36 cellular contexts compared by ENCODE assay signal in genomic region chr3:123416173-123416572, GRCh38. TPM values are rescaled to one million over a fixed set of nuclear protein-coding genes. Genes with fewer than 3 reads are reported as not detected.
DNase-seq lines count a peak whose midpoint lies in the region; ATAC-seq and TF ChIP-seq lines count a peak whose summit lies in the region.
"Had no signal": no experiment of that assay in that cellular context is flagged by ENCODE, and none has a peak within 500 bp of the region (broad histone marks: within the 10 kb centered on the region; RNA-seq: fewer than 3 reads in every experiment).

No MANE protein-coding gene starts in this region.

- H3K9me3 ChIP-seq in heart right ventricle: no peaks in the 10 kb centered on the region
- no peaks in the 10 kb centered on the region for H3K9me3 ChIP-seq in right cardiac atrium (ENCODE audit: control insufficient read depth, low read length)
- no peaks in the 10 kb centered on the region for H3K9me3 ChIP-seq in skeletal muscle tissue (ENCODE audit: control insufficient read depth in 3 of 3, low read length in 3 of 3)
- no peaks in the 10 kb centered on the region for H3K9me3 ChIP-seq in uterus
- H3K9me3 ChIP-seq: psoas muscle, thyroid gland had no signal

- ATAC-seq in heart right ventricle (peak in 2 of 8 donors; percentile 15 to 32), Right ventricle myocardium inferior (no peak), right cardiac atrium (no peak)
- ATAC-seq: activated CD8-positive, alpha-beta memory T cell treated with anti-CD3 and anti-CD28 coated beads, Interleukin-2, amount 10 ng/mL, durations not matched to agents 7 days and 5 days; activated T-cell treated with anti-CD3 and anti-CD28 coated beads, Interleukin-2, amount 50 U/mL, for 4 hours; esophagus mucosa; foreskin keratinocyte; left colon had no signal

- WGBS in heart right ventricle, 2 donors: 64 to 65% methylated on average over 4 of the region's 4 CpGs
- WGBS in right cardiac atrium: 61% methylated on average over 4 of the region's 4 CpGs

- DNase-seq in heart right ventricle (no peak), Right ventricle myocardium inferior (ENCODE audit: missing footprints) (no peak), right cardiac atrium (no peak), uterus (no peak), iPS-NIHi11 (ENCODE audit: low spot score) (no peak), head of caudate nucleus (no peak)
- no peak for DNase-seq in stimulated activated CD4-positive, alpha-beta T cell treated with anti-CD3 and anti-CD28 coated beads, Interleukin-1b, Interleukin-23, amount 100 ng/mL, for 48 hours
- DNase-seq: activated CD4-positive, alpha-beta T cell treated with anti-CD3 and anti-CD28 coated beads, Interleukin-2, amount 50 U/mL, for 4 hours; activated CD8-positive, alpha-beta memory T cell treated with anti-CD3 and anti-CD28 coated beads, Interleukin-2, amount 10 ng/mL, durations not matched to agents 7 days and 5 days; activated gamma-delta T cell treated with Interleukin-2 at 50 U/mL for 16 hours; activated naive CD8-positive, alpha-beta T cell treated with anti-CD3 and anti-CD28 coated beads, Interleukin-2, amount 10 ng/mL, durations not matched to agents 7 days and 5 days; activated T-cell treated with anti-CD3 and anti-CD28 coated beads, Interleukin-2, amount 50 U/mL, for 4 hours; CD4-positive, CD25-positive, alpha-beta regulatory T cell; central memory CD4-positive, alpha-beta T cell; DND-41; endodermal cell; foreskin keratinocyte; GF-D8; HCEC 1CT; left colon; mesenchymal stem cell; MM.1S; NCI-H1417 treated with DMSO at 0.1 percent for 48 hours; NCI-H2081; NCI-H526 treated with DMSO at 0.1 percent for 48 hours; NK-92 treated with Interleukin-12 subunit alpha and Interleukin-12 subunit beta, amount 100 ng/mL, for 24 hours; PC-9; psoas muscle; SHP77; stimulated activated naive CD4-positive, alpha-beta T cell treated with Interleukin-2 at 50 U/mL for 16 hours; T-helper 2 cell; thyroid gland had no signal

- intact Hi-C loops in heart right ventricle (cut with DNase I) (loop anchor here in 1 of 10 donors (5.0 kb wide), 1 partner anchor 44 kb away; no protein-coding TSS in a partner anchor), Right ventricle myocardium inferior (cut with DNase I) (no loop called here), right cardiac atrium (cut with DNase I) (no loop called here), uterus (cut with DNase I; ENCODE audit: low total_unique reads) (no loop called here), head of caudate nucleus (cut with DNase I) (no loop called here)

- no peak for TF ChIP-seq CTCF in heart right ventricle (IDR thresholded peaks at IDR 0.05)
- TF ChIP-seq CTCF in uterus (IDR thresholded peaks at IDR 0.05): no peak

- no peaks in the 10 kb centered on the region for H3K36me3 ChIP-seq in heart right ventricle
- H3K36me3 ChIP-seq in skeletal muscle tissue (ENCODE audit: control insufficient read depth in 3 of 3, insufficient read depth in 3 of 3, low read length in 3 of 3): no peaks in the 10 kb centered on the region
- no peaks in the 10 kb centered on the region for H3K36me3 ChIP-seq in uterus
- H3K36me3 ChIP-seq: thyroid gland had no signal

- TF ChIP-seq POLR2A in uterus (IDR thresholded peaks at IDR 0.05): peak in 1 of 2 donors; percentile 6

- no peak overlapping the region for H3K9ac ChIP-seq in skeletal muscle tissue (ENCODE audit: low read depth in 1 of 3, low read length in 3 of 3)

- peak overlapping the region in 9 of 10 donors; percentile 72 to 92 (median 86) for H3K27ac ChIP-seq in heart right ventricle
- H3K27ac ChIP-seq in right cardiac atrium (ENCODE audit: low read length): peak overlapping the region; percentile 85
- H3K27ac ChIP-seq in skeletal muscle tissue (ENCODE audit: low read depth, low read length): peak overlapping the region; percentile 36
- H3K27ac ChIP-seq in uterus: peak overlapping the region; percentile 38 to 93
- H3K27ac ChIP-seq: foreskin keratinocyte, hepatocyte, PC-9, skin epidermis, thyroid gland had no signal

- peaks cover 36 to 99% (median 81%) of the 10 kb centered on the region in 9 donors for H3K4me1 ChIP-seq in heart right ventricle
- H3K4me1 ChIP-seq in right cardiac atrium (ENCODE audit: control insufficient read depth, insufficient read depth, low read length): peaks cover 14% of the 10 kb centered on the region
- H3K4me1 ChIP-seq in skeletal muscle tissue (ENCODE audit: control insufficient read depth in 3 of 3, insufficient read depth in 3 of 3, low read length in 3 of 3): peaks cover 5 to 8% (median 6%) of the 10 kb centered on the region in 3 donors
- H3K4me1 ChIP-seq in uterus: peaks cover 0 to 21% of the 10 kb centered on the region in 2 donors
- H3K4me1 ChIP-seq: foreskin keratinocyte, psoas muscle, thyroid gland had no signal

- H3K27me3 ChIP-seq in heart right ventricle (no peaks in the 10 kb centered on the region), right cardiac atrium (ENCODE audit: control insufficient read depth, insufficient read depth) (no peaks in the 10 kb centered on the region), skeletal muscle tissue (ENCODE audit: control insufficient read depth in 3 of 3, insufficient read depth in 3 of 3, low read length in 3 of 3) (peaks cover 0 to 10% (median 0%) of the 10 kb centered on the region in 3 donors), uterus (no peaks in the 10 kb centered on the region)
- H3K27me3 ChIP-seq: hepatocyte, thyroid gland had no signal

- H3K4me3 ChIP-seq in heart right ventricle (peak overlapping the region in 2 of 10 donors; percentile 13 to 20), right cardiac atrium (ENCODE audit: low read length) (no peak overlapping the region), skeletal muscle tissue (ENCODE audit: low read length in 3 of 3) (no peak overlapping the region), uterus (no peak overlapping the region)
- H3K4me3 ChIP-seq: hepatocyte, PC-9, psoas muscle, skin epidermis, thyroid gland had no signal

RNA-seq across cellular contexts. Expression of gene ADCY5, which starts 32.7 kb away (rescaled TPM):
- 100 to 1,000 TPM; 117 to 245 (median 206) TPM for total RNA-seq in heart right ventricle
- 10 to 100 TPM; 37.2 to 85.2 TPM for polyA plus RNA-seq in heart right ventricle
- total RNA-seq in Right ventricle myocardium inferior: 232 TPM
- total RNA-seq in right cardiac atrium: 100 to 1,000 TPM; 125 to 220 (median 210) TPM
- 90.4 TPM for polyA plus RNA-seq in right cardiac atrium
- total RNA-seq in skeletal muscle tissue: 6.8 TPM
- total RNA-seq in uterus: 10 to 100 TPM; 21.1 to 43.5 (median 34.7) TPM
- total RNA-seq: activated CD8-positive, alpha-beta memory T cell treated with anti-CD3 and anti-CD28 coated beads, Interleukin-2, amount 10 ng/mL, durations not matched to agents 7 days and 5 days; activated naive CD8-positive, alpha-beta T cell treated with anti-CD3 and anti-CD28 coated beads, Interleukin-2, amount 10 ng/mL, durations not matched to agents 7 days and 5 days; CD4-positive, CD25-positive, alpha-beta regulatory T cell had no signal

Comparison
In these comparisons a context has a peak if more than half of its experiments do, and no peak if none do; other contexts are left out.
1. H3K27ac ChIP-seq: peak in every context shown above with its lines; median percentile 86 in heart right ventricle; 85 in right cardiac atrium; 66 in uterus; 36 in skeletal muscle tissue.